ENCODE assay signal across 1 cellular context in genomic region chr11:47243454-47243853, GRCh38.
A peak's percentile ranks its signal among the peaks of the same experiment; 100 is the strongest.
TF ChIP-seq lines count a peak whose summit lies in the region.

No MANE protein-coding gene starts in this region.

TF ChIP-seq in HepG2, 621 proteins besides CTCF, POLR2A, EP300 and RAD21 (continued from another document and continues in another):
- TF ChIP-seq TRAFD1 (CRISPR knock-in tag; IDR thresholded peaks at IDR 0.05; ENCODE audit: borderline replicate concordance), result no peak
- TF ChIP-seq TBX2 (CRISPR knock-in tag; IDR thresholded peaks at IDR 0.05; ENCODE audit: borderline replicate concordance), result peak; percentile 41; the same call in 1 of the 2 replicates
- no peak for TF ChIP-seq CREB1 (IDR thresholded peaks at IDR 0.05)
- TF ChIP-seq CREB1 (CRISPR knock-in tag; IDR thresholded peaks at IDR 0.05), result no peak
- TF ChIP-seq PAF1 (CRISPR knock-in tag; IDR thresholded peaks at IDR 0.05), result no peak
- TF ChIP-seq SUZ12 (IDR thresholded peaks at IDR 0.05; ENCODE audit: low read depth, low read length), result no peak
- TF ChIP-seq HCFC1 (IDR thresholded peaks at IDR 0.05; ENCODE audit: low read depth, low read length), result no peak
- TF ChIP-seq ETS1 (CRISPR knock-in tag; IDR thresholded peaks at IDR 0.05), result no peak
- no peak for TF ChIP-seq TARDBP (CRISPR knock-in tag; IDR thresholded peaks at IDR 0.05)
- TF ChIP-seq ZNF296 (CRISPR knock-in tag; conservative IDR thresholded peaks at IDR 0.05), result no peak
- no peak for TF ChIP-seq FUBP1 (CRISPR knock-in tag; IDR thresholded peaks at IDR 0.05; ENCODE audit: borderline replicate concordance)
- TF ChIP-seq ZNF781 (CRISPR knock-in tag; IDR thresholded peaks at IDR 0.05; ENCODE audit: borderline replicate concordance, not compliant biosample characterization), result no peak
- no peak for TF ChIP-seq GFI1 (CRISPR knock-in tag; IDR thresholded peaks at IDR 0.05; ENCODE audit: borderline replicate concordance)
- no peak for TF ChIP-seq SP2 (CRISPR knock-in tag; IDR thresholded peaks at IDR 0.05)
- TF ChIP-seq ZHX1 (CRISPR knock-in tag; IDR thresholded peaks at IDR 0.05; ENCODE audit: low read depth), result no peak
- no peak for TF ChIP-seq TCF7 (IDR thresholded peaks at IDR 0.05; ENCODE audit: low read depth)
- TF ChIP-seq NR2F2 (IDR thresholded peaks at IDR 0.05; ENCODE audit: borderline replicate concordance, low read depth), result no peak
- TF ChIP-seq ZNF615 (CRISPR knock-in tag; IDR thresholded peaks at IDR 0.05; ENCODE audit: borderline replicate concordance), result no peak
- TF ChIP-seq PATZ1 (CRISPR knock-in tag; IDR thresholded peaks at IDR 0.05), result peak; percentile 25; the same call in 1 of the 2 replicates
- TF ChIP-seq ZGPAT (CRISPR knock-in tag; IDR thresholded peaks at IDR 0.05), result peak; percentile 50; the same call in 1 of the 2 replicates
- no peak for TF ChIP-seq E2F2 (CRISPR knock-in tag; IDR thresholded peaks at IDR 0.05; ENCODE audit: borderline replicate concordance)
- TF ChIP-seq TCF7L2 (IDR thresholded peaks at IDR 0.05; ENCODE audit: low read depth, low read length), result no peak
- TF ChIP-seq NKX3-1 (CRISPR knock-in tag; IDR thresholded peaks at IDR 0.05), result no peak
- no peak for TF ChIP-seq RAD51 (IDR thresholded peaks at IDR 0.05; ENCODE audit: borderline replicate concordance)
- TF ChIP-seq PBX2 (CRISPR knock-in tag; IDR thresholded peaks at IDR 0.05), result no peak
- no peak for TF ChIP-seq SSRP1 (CRISPR knock-in tag; IDR thresholded peaks at IDR 0.05)
- no peak for TF ChIP-seq ZIK1 (CRISPR knock-in tag; IDR thresholded peaks at IDR 0.05; ENCODE audit: borderline replicate concordance, low read depth)
- no peak for TF ChIP-seq ZNF513 (CRISPR knock-in tag; conservative IDR thresholded peaks at IDR 0.05)
- no peak for TF ChIP-seq NBN (conservative IDR thresholded peaks at IDR 0.05)
- TF ChIP-seq PITX1 (CRISPR knock-in tag; IDR thresholded peaks at IDR 0.05), result no peak
- peak; percentile 96 for TF ChIP-seq FOXA3 (CRISPR knock-in tag; IDR thresholded peaks at IDR 0.05)
- TF ChIP-seq ZFP90 (CRISPR knock-in tag; IDR thresholded peaks at IDR 0.05; ENCODE audit: borderline replicate concordance), result no peak
- no peak for TF ChIP-seq NAIF1 (CRISPR knock-in tag; IDR thresholded peaks at IDR 0.05; ENCODE audit: borderline replicate concordance)
- 0 out of 2 replicates have a peak, but pooled peaks have one; percentile 40 for TF ChIP-seq HHEX (CRISPR knock-in tag; IDR thresholded peaks at IDR 0.05)
- TF ChIP-seq THAP8 (CRISPR knock-in tag; IDR thresholded peaks at IDR 0.05; ENCODE audit: borderline replicate concordance), result no peak
- no peak for TF ChIP-seq TEF (CRISPR knock-in tag; IDR thresholded peaks at IDR 0.05)
- no peak for TF ChIP-seq ZFP62 (CRISPR knock-in tag; IDR thresholded peaks at IDR 0.05)
- no peak for TF ChIP-seq ZNF577 (CRISPR knock-in tag; IDR thresholded peaks at IDR 0.05; ENCODE audit: borderline replicate concordance, low read depth)
- 0 out of 2 replicates have a peak, but pooled peaks have one; percentile 33 for TF ChIP-seq KAT8 (CRISPR knock-in tag; IDR thresholded peaks at IDR 0.05)
- TF ChIP-seq MAF1 (CRISPR knock-in tag; IDR thresholded peaks at IDR 0.05; ENCODE audit: borderline replicate concordance), result no peak
- TF ChIP-seq SP140L (CRISPR knock-in tag; IDR thresholded peaks at IDR 0.05; ENCODE audit: borderline replicate concordance), result no peak
- TF ChIP-seq GABPA (IDR thresholded peaks at IDR 0.05; ENCODE audit: low read depth, low read length), result no peak
- TF ChIP-seq GABPA (CRISPR knock-in tag; IDR thresholded peaks at IDR 0.05; ENCODE audit: low read depth), result peak; percentile 36; the same call in 1 of the 2 replicates
- TF ChIP-seq ZNF275 (CRISPR knock-in tag; IDR thresholded peaks at IDR 0.05; ENCODE audit: borderline replicate concordance), result no peak
- TF ChIP-seq ZNF205 (CRISPR knock-in tag; IDR thresholded peaks at IDR 0.05), result no peak
- TF ChIP-seq ZNF629 (CRISPR knock-in tag; conservative IDR thresholded peaks at IDR 0.05), result no peak
- TF ChIP-seq KDM1A (CRISPR knock-in tag; IDR thresholded peaks at IDR 0.05), result no peak
